In genomic region chr3:61804782-61805181, GRCh38 we compare ENCODE assay signal across 20 cellular contexts.
DNase-seq lines count a peak whose midpoint lies in the region; TF ChIP-seq lines count a peak whose summit lies in the region.
"Had no signal": no experiment of that assay in that cellular context is flagged by ENCODE, and none has a peak within 500 bp of the region (broad histone marks: within the 10 kb centered on the region; RNA-seq: fewer than 3 reads in every experiment).

No MANE protein-coding gene starts in this region.

- no peak overlapping the region for H3K4me2 ChIP-seq in mesenchymal stem cell (ENCODE audit: low read length, poor library complexity, severe bottlenecking)
- H3K4me2 ChIP-seq: smooth muscle cell had no signal

- H4K8ac ChIP-seq in mesenchymal stem cell (ENCODE audit: low read length), result no peak overlapping the region

- intact Hi-C loops in posterior vena cava (cut with DNase I), result no loop called here

- TF ChIP-seq CTCF in suprapubic skin (IDR thresholded peaks at IDR 0.05), result no peak

- H3K27me3 ChIP-seq in mesenchymal stem cell (ENCODE audit: control insufficient read depth in 1 of 2, insufficient read depth in 1 of 2, low read length in 2 of 2), result no peaks in the 10 kb centered on the region
- no peaks in the 10 kb centered on the region for H3K27me3 ChIP-seq in suprapubic skin
- H3K27me3 ChIP-seq: brain microvascular endothelial cell had no signal

- H3K4me1 ChIP-seq in mesenchymal stem cell (ENCODE audit: control insufficient read depth, insufficient read depth, low read depth, low read length), result no peaks in the 10 kb centered on the region
- peaks cover 31% of the 10 kb centered on the region for H3K4me1 ChIP-seq in suprapubic skin

- no peak overlapping the region for H2BK12ac ChIP-seq in mesenchymal stem cell (ENCODE audit: low read length in 2 of 2)

- no peak overlapping the region for H3K23ac ChIP-seq in mesenchymal stem cell (ENCODE audit: low read length in 2 of 2)

- H3K4me3 ChIP-seq in mesenchymal stem cell (ENCODE audit: insufficient read depth in 1 of 2, low read depth in 1 of 2, low read length in 2 of 2) (no peak overlapping the region), suprapubic skin (no peak overlapping the region)
- H3K4me3 ChIP-seq: lower lobe of right lung, smooth muscle cell had no signal

- no peak overlapping the region for H2AFZ ChIP-seq in mesenchymal stem cell (ENCODE audit: low read depth, low read length)

- peak overlapping the region; percentile 55 for H3K9ac ChIP-seq in mesenchymal stem cell (ENCODE audit: low read length)

- no peak for TF ChIP-seq EP300 in suprapubic skin (IDR thresholded peaks at IDR 0.05)

- H2BK15ac ChIP-seq in mesenchymal stem cell (ENCODE audit: low read depth, poor library complexity, severe bottlenecking), result no peak overlapping the region

- peak; percentile 7 for DNase-seq in DMS 273 (lab: John Stamatoyannopoulos, UW; ENCODE audit: unreplicated experiment)
- no peak for DNase-seq in DMS 273 treated with DMSO at 0.1 percent for 48 hours (lab: John Stamatoyannopoulos, UW)
- DNase-seq in NCI-H69 (lab: John Stamatoyannopoulos, UW), result peak; percentile 42
- no peak for DNase-seq in mesenchymal stem cell
- no peak for DNase-seq in suprapubic skin (ENCODE audit: low spot score in 2 of 2)
- no peak for DNase-seq in stimulated activated CD4-positive, alpha-beta T cell treated with anti-CD3 and anti-CD28 coated beads, Interleukin-2, amount 100 ng/mL, for 24 hours
- no peak for DNase-seq in medulla oblongata (ENCODE audit: extremely low spot score)
- no peak for DNase-seq in posterior vena cava (ENCODE audit: low spot score)
- DNase-seq: activated CD4-positive, alpha-beta memory T cell treated with anti-CD3 and anti-CD28 coated beads for 36 hours; activated effector memory CD4-positive, alpha-beta T cell treated with anti-CD3 and anti-CD28 coated beads, Interleukin-2, amount 50 U/mL, for 16 hours; activated naive CD8-positive, alpha-beta T cell treated with anti-CD3 and anti-CD28 coated beads, Interleukin-2, amount 50 U/mL, for 24 hours; brain microvascular endothelial cell; CD4-positive, alpha-beta T cell; islet precursor cell; lower lobe of right lung; NCI-H2029 treated with DMSO at 0.1 percent for 48 hours; NCI-H226; NCI-H774 had no signal

- H3K36me3 ChIP-seq in mesenchymal stem cell (ENCODE audit: control insufficient read depth in 1 of 2, insufficient read depth in 2 of 2, low read depth in 1 of 2, low read length in 2 of 2) (peaks cover 0 to 3% of the 10 kb centered on the region in 2 experiments), suprapubic skin (no peaks in the 10 kb centered on the region)
- H3K36me3 ChIP-seq: brain microvascular endothelial cell, lower lobe of right lung had no signal

- 50% methylated on average over 1 of the region's 1 CpG for WGBS in mesenchymal stem cell
- WGBS in suprapubic skin, result 100% methylated on average over 1 of the region's 1 CpG

- H3K14ac ChIP-seq in mesenchymal stem cell (ENCODE audit: low read length in 2 of 2), result no peak overlapping the region

- no peaks in the 10 kb centered on the region for H3K9me3 ChIP-seq in mesenchymal stem cell (ENCODE audit: control insufficient read depth, low read length)
- no peaks in the 10 kb centered on the region for H3K9me3 ChIP-seq in suprapubic skin
- H3K9me3 ChIP-seq: lower lobe of right lung had no signal

- no peak for TF ChIP-seq POLR2A in suprapubic skin (IDR thresholded peaks at IDR 0.05)

- no peak overlapping the region for H2BK5ac ChIP-seq in mesenchymal stem cell (ENCODE audit: low read depth, low read length, poor library complexity, severe bottlenecking)

- H3K79me1 ChIP-seq in mesenchymal stem cell (replicated peaks; ENCODE audit: low read length, poor library complexity, severe bottlenecking), result peaks cover 28% of the 10 kb centered on the region

- no peak overlapping the region for H2BK120ac ChIP-seq in mesenchymal stem cell (ENCODE audit: low read depth, low read length)

- H3K4ac ChIP-seq in mesenchymal stem cell (ENCODE audit: low read depth in 1 of 2, low read length in 2 of 2), result no peak overlapping the region

- no peak overlapping the region for H3K18ac ChIP-seq in mesenchymal stem cell (ENCODE audit: low read depth in 1 of 2, low read length in 2 of 2)

- H3K27ac ChIP-seq in mesenchymal stem cell (ENCODE audit: low read length, poor library complexity, severe bottlenecking) (no peak overlapping the region), suprapubic skin (peak overlapping the region; percentile 48)
- H3K27ac ChIP-seq: 22Rv1, brain microvascular endothelial cell, lower lobe of right lung had no signal

- H2AK5ac ChIP-seq in mesenchymal stem cell (ENCODE audit: low read length, severe bottlenecking), result no peak overlapping the region

- H4K91ac ChIP-seq in mesenchymal stem cell (ENCODE audit: low read length), result no peak overlapping the region

Comparison
In these comparisons a context has a peak if more than half of its experiments do, and no peak if none do; other contexts are left out.
1. DNase-seq: peak in DMS 273 (single experiment) and NCI-H69 (single experiment); none in DMS 273 treated with DMSO at 0.1 percent for 48 hours (single experiment), mesenchymal stem cell (single experiment), suprapubic skin (0 of 2), stimulated activated CD4-positive, alpha-beta T cell treated with anti-CD3 and anti-CD28 coated beads, Interleukin-2, amount 100 ng/mL, for 24 hours (0 of 2), medulla oblongata (single experiment) and posterior vena cava (single experiment).